In genomic region chr2:163552758-163553157, GRCh38 we compare ENCODE assay signal across 21 cellular contexts.
"Had no signal": no experiment of that assay in that cellular context is flagged by ENCODE, and none has a peak within 500 bp of the region (broad histone marks: within the 10 kb centered on the region; RNA-seq: fewer than 3 reads in every experiment).

No MANE protein-coding gene starts in this region.

- H3K27me3 ChIP-seq: breast epithelium, gastroesophageal sphincter, testis, upper lobe of right lung had no signal

- H3K79me2 ChIP-seq: parathyroid adenoma had no signal

- H3K9ac ChIP-seq: parathyroid adenoma had no signal

- H3K4me3 ChIP-seq: breast epithelium, gastroesophageal sphincter, testis, upper lobe of right lung had no signal

- H3K27ac ChIP-seq: breast epithelium, gastroesophageal sphincter, parathyroid adenoma, testis, upper lobe of right lung had no signal

- DNase-seq: activated B cell treated with CpG ODN at 0.5 μM for 24 hours; activated CD4-positive, alpha-beta T cell treated with anti-CD3 and anti-CD28 coated beads for 36 hours; activated CD4-positive, alpha-beta T cell treated with anti-CD3 and anti-CD28 coated beads, Interleukin-2, amount 50 U/mL, for 4 hours; activated CD8-positive, alpha-beta memory T cell treated with anti-CD3 and anti-CD28 coated beads, Interleukin-2, amount 50 U/mL, for 48 hours; activated naive CD4-positive, alpha-beta T cell treated with Interleukin-2 at 50 U/mL for 16 hours; activated naive CD8-positive, alpha-beta T cell treated with anti-CD3 and anti-CD28 coated beads for 36 hours; activated T-cell treated with anti-CD3 and anti-CD28 coated beads, Interleukin-2, amount 50 U/mL, for 48 hours; cortex of kidney; erythroblast; head of caudate nucleus; nucleus accumbens; stimulated activated CD4-positive, alpha-beta T cell treated with anti-CD3 and anti-CD28 coated beads, Interleukin-2, amount 100 ng/mL, for 48 hours; stimulated activated CD8-positive, alpha-beta memory T cell treated with anti-CD3 and anti-CD28 coated beads, Interleukin-4, amount 100 ng/mL, for 48 hours; stimulated activated naive B cell treated with anti-CD40 and anti-IgM and Interleukin-4, amounts not matched to agents 10 μg/mL and 1 μg/mL and 100 μg/mL, for 72 hours; T-helper 1 cell; testis; upper lobe of right lung had no signal

- H3K9me3 ChIP-seq: breast epithelium, gastroesophageal sphincter, testis, upper lobe of right lung had no signal

- H3K4me1 ChIP-seq: breast epithelium, parathyroid adenoma, testis, upper lobe of right lung had no signal

- H3K36me3 ChIP-seq: breast epithelium, gastroesophageal sphincter, upper lobe of right lung had no signal

- ATAC-seq: activated CD4-positive, alpha-beta T cell treated with anti-CD3 and anti-CD28 coated beads for 36 hours; gastroesophageal sphincter; sciatic nerve; stimulated activated naive B cell treated with anti-CD40 and anti-IgM and Interleukin-4, amounts not matched to agents 10 μg/mL and 1 μg/mL and 100 μg/mL, for 72 hours; upper lobe of right lung had no signal
